In the genomic region with DNA sequence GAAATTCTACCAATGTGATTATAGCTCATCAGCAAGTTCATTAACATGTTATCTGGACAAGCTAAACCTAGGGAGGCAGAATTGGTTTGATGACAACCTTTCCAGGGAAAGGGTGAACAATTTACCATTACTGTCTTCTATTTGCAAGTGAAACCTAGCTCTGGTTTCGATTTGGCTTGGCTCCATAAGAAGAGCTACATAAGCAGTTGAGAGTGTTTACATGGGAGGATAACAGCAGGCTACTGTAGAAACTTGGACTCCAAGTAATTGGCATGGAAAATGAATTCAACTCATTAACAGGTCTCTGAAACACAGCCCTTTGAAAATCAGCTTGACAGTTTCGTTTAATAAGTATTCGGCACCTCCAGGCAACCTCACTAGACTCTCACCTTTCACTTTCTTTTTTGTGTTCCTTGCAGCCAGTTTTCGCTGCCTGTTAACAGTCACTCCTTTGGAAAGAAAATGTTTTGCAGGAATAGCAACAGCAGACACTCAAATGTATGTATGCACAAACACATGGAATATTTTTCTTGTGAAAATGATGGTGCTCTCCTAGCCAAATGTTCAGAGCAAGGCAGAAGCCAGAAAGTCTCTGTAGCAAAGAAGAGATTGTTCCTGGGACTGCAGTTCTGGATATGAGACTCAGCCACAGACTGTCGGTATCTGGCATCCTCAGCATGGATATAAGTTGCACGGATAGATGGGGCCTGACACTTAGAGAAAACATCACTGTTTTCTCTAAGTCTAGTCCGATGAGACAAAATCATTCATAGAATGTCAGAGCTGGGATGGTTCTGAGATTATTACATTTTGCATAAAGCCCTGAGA, we compare ENCODE assay signal across 11 cellular contexts. TPM values are rescaled to one million over a fixed set of nuclear protein-coding genes. Genes with fewer than 3 reads are reported as not detected.
DNase-seq lines count a peak whose midpoint lies in the region; ATAC-seq, FAIRE-seq and TF ChIP-seq lines count a peak whose summit lies in the region.
"Had no signal": no experiment of that assay in that cellular context is flagged by ENCODE, and none has a peak within 500 bp of the region (broad histone marks: within the 10 kb centered on the region; RNA-seq: fewer than 3 reads in every experiment).

No MANE protein-coding gene starts in this region.

- H3K4me3 ChIP-seq in A549 (no peak overlapping the region), astrocyte of the cerebellum (ENCODE audit: low read depth, low read length) (peak overlapping the region; percentile 32), foreskin fibroblast (ENCODE audit: low read depth in 1 of 2, low read length in 2 of 2) (no peak overlapping the region)
- H3K4me3 ChIP-seq: smooth muscle cell had no signal

- no peaks in the 10 kb centered on the region for H3K4me1 ChIP-seq in A549

- TF ChIP-seq CTCF in A549 (IDR thresholded peaks at IDR 0.05) (no peak), astrocyte of the cerebellum (IDR thresholded peaks at IDR 0.05; ENCODE audit: low read depth, low read length, missing control alignments) (no peak), foreskin fibroblast (IDR thresholded peaks at IDR 0.05; ENCODE audit: low read depth, low read length) (no peak)

- FAIRE-seq in A549 (lab: Jason Lieb, UNC) (no peak), GM19239 (lab: Jason Lieb, UNC) (peak; percentile 90)

- ATAC-seq in A549: no peak
- ATAC-seq in HG03575 (IDR thresholded peaks at IDR 0.05; ENCODE audit: extremely low read depth, insufficient number of reproducible peaks, low FRiP score, unreplicated experiment): peak; percentile 70
- ATAC-seq in GM18505 (IDR thresholded peaks at IDR 0.05; ENCODE audit: unreplicated experiment): no peak
- ATAC-seq in GM21737 (IDR thresholded peaks at IDR 0.05; ENCODE audit: unreplicated experiment): no peak
- no peak for ATAC-seq in HG03280 (IDR thresholded peaks at IDR 0.05; ENCODE audit: unreplicated experiment)

- POLR2A ChIA-PET in A549 (lab: Yijun Ruan, JAX): no interaction called here

- in situ Hi-C loops in astrocyte of the cerebellum (cut with HindIII; ENCODE audit: low sequenced_read_pairs): no loop called here

- H3K9me3 ChIP-seq in A549: no peaks in the 10 kb centered on the region

- TF ChIP-seq POLR2A in A549 (IDR thresholded peaks at IDR 0.05; ENCODE audit: low read length): no peak
- no peak for TF ChIP-seq POLR2A in GM18505 (IDR thresholded peaks at IDR 0.05; ENCODE audit: borderline replicate concordance, extremely low read depth, insufficient read depth, insufficient read length)

- no peak for TF ChIP-seq RAD21 in A549 (conservative IDR thresholded peaks at IDR 0.05 in 1 of 2, IDR thresholded peaks at IDR 0.05 in 1 of 2)

- H3K27ac ChIP-seq in A549: no peak overlapping the region
- H3K27ac ChIP-seq: RWPE1 had no signal

- CTCF ChIA-PET in A549 (lab: Yijun Ruan, JAX): no interaction called here

- TF ChIP-seq EP300 in A549 (IDR thresholded peaks at IDR 0.05): no peak

- no peak for DNase-seq in A549 (ENCODE audit: low read depth in 1 of 2, low spot score in 1 of 2)
- no peak for DNase-seq in GM19239 (ENCODE audit: insufficient read length, low spot score)
- no peak for DNase-seq in astrocyte of the cerebellum (ENCODE audit: low read depth)
- DNase-seq in foreskin fibroblast: no peak
- DNase-seq: activated naive CD4-positive, alpha-beta T cell treated with anti-CD3 and anti-CD28 coated beads, Interleukin-2, amount 50 U/mL, for 16 hours had no signal

- H3K4me2 ChIP-seq in A549: peak overlapping the region; percentile 21; the same call in 2 of the 3 replicates
- H3K4me2 ChIP-seq: smooth muscle cell had no signal

- WGBS in A549 (ENCODE audit: missing lambda C conversion rate): 3% methylated on average over 7 of the region's 7 CpGs

TF ChIP-seq in A549, 52 proteins besides CTCF, POLR2A, EP300 and RAD21:
- no peak for TF ChIP-seq CBX8 (IDR thresholded peaks at IDR 0.05)
- TF ChIP-seq ESRRA (IDR thresholded peaks at IDR 0.05; ENCODE audit: borderline replicate concordance, low read length): no peak
- TF ChIP-seq CBX2 (IDR thresholded peaks at IDR 0.05; ENCODE audit: borderline replicate concordance, low read depth): no peak
- TF ChIP-seq PHF8 (IDR thresholded peaks at IDR 0.05; ENCODE audit: borderline replicate concordance, low read depth): no peak
- TF ChIP-seq BHLHE40 (IDR thresholded peaks at IDR 0.05; ENCODE audit: low read depth, low read length): no peak
- TF ChIP-seq, protein P1, sequence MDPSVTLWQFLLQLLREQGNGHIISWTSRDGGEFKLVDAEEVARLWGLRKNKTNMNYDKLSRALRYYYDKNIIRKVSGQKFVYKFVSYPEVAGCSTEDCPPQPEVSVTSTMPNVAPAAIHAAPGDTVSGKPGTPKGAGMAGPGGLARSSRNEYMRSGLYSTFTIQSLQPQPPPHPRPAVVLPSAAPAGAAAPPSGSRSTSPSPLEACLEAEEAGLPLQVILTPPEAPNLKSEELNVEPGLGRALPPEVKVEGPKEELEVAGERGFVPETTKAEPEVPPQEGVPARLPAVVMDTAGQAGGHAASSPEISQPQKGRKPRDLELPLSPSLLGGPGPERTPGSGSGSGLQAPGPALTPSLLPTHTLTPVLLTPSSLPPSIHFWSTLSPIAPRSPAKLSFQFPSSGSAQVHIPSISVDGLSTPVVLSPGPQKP (IDR thresholded peaks at IDR 0.05; ENCODE audit: low read depth, low read length): no peak
- TF ChIP-seq NPAS2 (CRISPR knock-in tag; IDR thresholded peaks at IDR 0.05; ENCODE audit: borderline replicate concordance): no peak
- no peak for TF ChIP-seq RFX5 (IDR thresholded peaks at IDR 0.05)
- TF ChIP-seq HDAC2 (IDR thresholded peaks at IDR 0.05): no peak
- no peak for TF ChIP-seq FOXS1 (CRISPR knock-in tag; IDR thresholded peaks at IDR 0.05)
- TF ChIP-seq SMC3 (IDR thresholded peaks at IDR 0.05): no peak
- TF ChIP-seq ZSCAN20 (CRISPR knock-in tag; IDR thresholded peaks at IDR 0.05): no peak
- TF ChIP-seq HOXB5 (CRISPR knock-in tag; IDR thresholded peaks at IDR 0.05): no peak
TF ChIP-seq in A549: peak in this region for 0.

RNA-seq across cellular contexts. Expression of a gene that starts 27.5 kb away (rescaled TPM):
- polyA plus RNA-seq in A549 (2011; rRNA removed) (not detected in 2 replicates), A549 (2017; fragmentation: RNase III; extraction: RNeasy Plus Mini Kit Qiagen cat#74134 plus additional on column Dnase treatment) (not detected in 3 replicates)
- polyA plus RNA-seq in A549 (2012; cell fraction: cytosol; rRNA removed): not detected in 2 replicates
- not detected in 2 replicates for polyA plus RNA-seq in A549 (2012; cell fraction: nucleus; rRNA removed)
- polyA minus RNA-seq in A549 (2011; rRNA and poly(A)+ RNA removed): not detected in 2 replicates
- polyA plus RNA-seq: smooth muscle cell had no signal
